8 cellular contexts compared by ENCODE assay signal in genomic region chr9:37471942-37472679, GRCh38. TPM values are rescaled to one million over a fixed set of nuclear protein-coding genes. Genes with fewer than 3 reads are reported as not detected.
DNase-seq lines count a peak whose midpoint lies in the region; ATAC-seq and TF ChIP-seq lines count a peak whose summit lies in the region.

No MANE protein-coding gene starts in this region.

- peaks cover 5 to 8% of the 10 kb centered on the region in 2 experiments; a peak in 1 of 4 replicates for H3K9me3 ChIP-seq in HCT116 (ENCODE audit: control insufficient read depth in 1 of 2, insufficient read depth in 1 of 2, low read depth in 1 of 2, low read length in 2 of 2)

- CTCF ChIA-PET in HCT116 (lab: Charles Lee): no interaction called here

- H3K79me2 ChIP-seq in HCT116 (ENCODE audit: insufficient read depth, low read length): peaks cover 13% of the 10 kb centered on the region

- TSS peak; percentile 29 for BruUV-seq in HCT116 (replicated peaks; lab: Mats Ljungman, UMichigan)

- no peak for TF ChIP-seq POLR2A in HCT116 (IDR thresholded peaks at IDR 0.05; ENCODE audit: borderline replicate concordance, extremely low read depth, insufficient read depth, insufficient read length)

- no peaks in the 10 kb centered on the region for H3K9me3 Mint-ChIP-seq in activated naive CD8-positive, alpha-beta T cell treated with anti-CD3 and anti-CD28 coated beads, Interleukin-2, amount 10 ng/mL, durations not matched to agents 7 days and 5 days

- POLR2A ChIA-PET in HCT116 (lab: Charles Lee): interaction anchor here (1.1 kb wide), 1 partner anchor 10 kb away, joined by 3 read pairs; no protein-coding TSS in a partner anchor
- POLR2A ChIA-PET in activated naive CD8-positive, alpha-beta T cell treated with anti-CD3 and anti-CD28 coated beads, Interleukin-2, amount 10 ng/mL, durations not matched to agents 7 days and 5 days (lab: Charles Lee): interaction anchor here (1.5 kb wide), 1 partner anchor 13 kb away, joined by 6 read pairs; the partner anchor contains the start of gene POLR1E

- peak; percentile 97 for DNase-seq in A172 (ENCODE audit: low spot score)
- DNase-seq in HCT116 (ENCODE audit: low read depth, low spot score): peak; percentile 95
- DNase-seq in activated naive CD8-positive, alpha-beta T cell treated with anti-CD3 and anti-CD28 coated beads, Interleukin-2, amount 10 ng/mL, durations not matched to agents 7 days and 5 days: no peak
- DNase-seq in hepatic stellate cell (ENCODE audit: low spot score): peak; percentile 79
- DNase-seq in retina: peak; percentile 16

- H3K36me3 Mint-ChIP-seq in activated naive CD8-positive, alpha-beta T cell treated with anti-CD3 and anti-CD28 coated beads, Interleukin-2, amount 10 ng/mL, durations not matched to agents 7 days and 5 days: no peaks in the 10 kb centered on the region

- RAD21 ChIA-PET in HCT116 (lab: Charles Lee; ENCODE audit: low non-redundant PET in 1 of 2, low total read pairs in 2 of 2, uncharacterized antibody in 2 of 2, unreplicated experiment in 2 of 2): no interaction called here

- no peaks in the 10 kb centered on the region for H3K9me2 ChIP-seq in HCT116 (ENCODE audit: insufficient read depth)

- peak overlapping the region; percentile 81 for H3K4me3 Mint-ChIP-seq in activated naive CD8-positive, alpha-beta T cell treated with anti-CD3 and anti-CD28 coated beads, Interleukin-2, amount 10 ng/mL, durations not matched to agents 7 days and 5 days

- no peaks in the 10 kb centered on the region for H3K27me3 ChIP-seq in HCT116 (ENCODE audit: insufficient read depth, low read length)

- peak; percentile 71 for ATAC-seq in HCT116
- peak; percentile 39 for ATAC-seq in activated naive CD8-positive, alpha-beta T cell treated with anti-CD3 and anti-CD28 coated beads, Interleukin-2, amount 10 ng/mL, durations not matched to agents 7 days and 5 days (ENCODE audit: low read depth)
- no peak for ATAC-seq in GM18502 (IDR thresholded peaks at IDR 0.05; ENCODE audit: poor library complexity, unreplicated experiment)
- ATAC-seq in GM18909 (IDR thresholded peaks at IDR 0.05; ENCODE audit: poor library complexity, unreplicated experiment): no peak
- no peak for ATAC-seq in GM21447 (IDR thresholded peaks at IDR 0.05; ENCODE audit: unreplicated experiment)

- H3K9ac ChIP-seq in HCT116 (ENCODE audit: low read length): peak overlapping the region; percentile 66

- no peak for TF ChIP-seq CTCF in HCT116 (IDR thresholded peaks at IDR 0.05 in 2 of 3, conservative IDR thresholded peaks at IDR 0.05 in 1 of 3; ENCODE audit: borderline replicate concordance in 1 of 3, insufficient read depth in 1 of 3, low read depth in 2 of 3, low read length in 2 of 3)

- H2AFZ ChIP-seq in HCT116 (ENCODE audit: low read depth, low read length, poor library complexity, severe bottlenecking): no peak overlapping the region

- H3K27ac Mint-ChIP-seq in activated naive CD8-positive, alpha-beta T cell treated with anti-CD3 and anti-CD28 coated beads, Interleukin-2, amount 10 ng/mL, durations not matched to agents 7 days and 5 days: peak overlapping the region; percentile 81

- peak overlapping the region; percentile 31 to 40 for H3K4me3 ChIP-seq in HCT116 (replicated peaks in 1 of 2; ENCODE audit: low read depth in 1 of 2, low read length in 2 of 2)

- peaks cover 10% of the 10 kb centered on the region for H3K27me3 Mint-ChIP-seq in activated naive CD8-positive, alpha-beta T cell treated with anti-CD3 and anti-CD28 coated beads, Interleukin-2, amount 10 ng/mL, durations not matched to agents 7 days and 5 days

- H3K36me3 ChIP-seq in HCT116 (ENCODE audit: control insufficient read depth in 1 of 2, insufficient read depth in 2 of 2, low read length in 2 of 2): no peaks in the 10 kb centered on the region

- peaks cover 13% of the 10 kb centered on the region for H3K4me1 Mint-ChIP-seq in activated naive CD8-positive, alpha-beta T cell treated with anti-CD3 and anti-CD28 coated beads, Interleukin-2, amount 10 ng/mL, durations not matched to agents 7 days and 5 days

- H3K27ac ChIP-seq in HCT116 (ENCODE audit: low read depth, low read length): peak overlapping the region; percentile 97

- H4K20me1 ChIP-seq in HCT116 (ENCODE audit: insufficient read depth): no peaks in the 10 kb centered on the region

- intact Hi-C loops in HCT116 (cut with micrococcal nuclease): no loop called here

- H3K4me2 ChIP-seq in HCT116 (ENCODE audit: low read length): peak overlapping the region; percentile 70

- no peak for TF ChIP-seq RAD21 in HCT116 (IDR thresholded peaks at IDR 0.05; ENCODE audit: low read depth)

- peaks cover 32 to 66% of the 10 kb centered on the region in 2 experiments for H3K4me1 ChIP-seq in HCT116 (ENCODE audit: control insufficient read depth in 1 of 2, insufficient read depth in 2 of 2, low read length in 2 of 2)

TF ChIP-seq in HCT116, 20 proteins besides CTCF, POLR2A, EP300 and RAD21:
- peak; percentile 59; the same call in 1 of the 2 replicates for TF ChIP-seq POLR2AphosphoS5 (IDR thresholded peaks at IDR 0.05; ENCODE audit: low read depth, low read length)
- TF ChIP-seq SP1 (IDR thresholded peaks at IDR 0.05; ENCODE audit: low read depth): no peak
- TF ChIP-seq ELF1 (IDR thresholded peaks at IDR 0.05; ENCODE audit: borderline replicate concordance, low read depth): no peak
- TF ChIP-seq TCF7L2 (IDR thresholded peaks at IDR 0.05; ENCODE audit: borderline replicate concordance, extremely low read depth, insufficient read depth, insufficient read length): peak; percentile 78
- TF ChIP-seq CEBPB (IDR thresholded peaks at IDR 0.05; ENCODE audit: low read depth): no peak
- TF ChIP-seq ZBTB33 (IDR thresholded peaks at IDR 0.05; ENCODE audit: extremely low read depth, insufficient replicate concordance, low read length): peak; percentile 22
- TF ChIP-seq EGR1 (IDR thresholded peaks at IDR 0.05; ENCODE audit: low read depth): no peak

RNA-seq across cellular contexts. Expression of gene ZBTB5, which starts 6.9 kb away (rescaled TPM):
- 8.9 and 9.7 TPM in 2 replicates for total RNA-seq in A172 (2014; rRNA removed; shearing (Covaris generic))
- 22.3 TPM for total RNA-seq in HCT116 (2021; ENCODE audit: unreplicated experiment)
- 13.1 and 15.3 TPM in 2 replicates for polyA plus RNA-seq in HCT116 (2012)
- 10 to 100 TPM; 12.5 to 13.3 TPM for total RNA-seq in activated naive CD8-positive, alpha-beta T cell treated with anti-CD3 and anti-CD28 coated beads, Interleukin-2, amount 10 ng/mL, durations not matched to agents 7 days and 5 days

RNA-seq across cellular contexts. Expression of gene POLR1E, which starts 13.6 kb away (rescaled TPM):
- total RNA-seq in A172 (2014; rRNA removed; shearing (Covaris generic)): 40.3 and 43.8 TPM in 2 replicates
- total RNA-seq in HCT116 (2021; ENCODE audit: unreplicated experiment): 60.9 TPM
- 35.7 and 48.7 TPM in 2 replicates for polyA plus RNA-seq in HCT116 (2012)
- total RNA-seq in activated naive CD8-positive, alpha-beta T cell treated with anti-CD3 and anti-CD28 coated beads, Interleukin-2, amount 10 ng/mL, durations not matched to agents 7 days and 5 days: 10 to 100 TPM; 33.0 to 36.5 TPM

RNA-seq across cellular contexts. Expression of gene GRHPR, which starts 49.6 kb away (rescaled TPM):
- 127 and 165 TPM in 2 replicates for total RNA-seq in A172 (2014; rRNA removed; shearing (Covaris generic))
- total RNA-seq in HCT116 (2021; ENCODE audit: unreplicated experiment): 106 TPM
- polyA plus RNA-seq in HCT116 (2012): 136 and 147 TPM in 2 replicates
- 10 to 100 TPM; 63.1 to 67.9 TPM for total RNA-seq in activated naive CD8-positive, alpha-beta T cell treated with anti-CD3 and anti-CD28 coated beads, Interleukin-2, amount 10 ng/mL, durations not matched to agents 7 days and 5 days

Comparison
In these comparisons a context has a peak if more than half of its experiments do, and no peak if none do; other contexts are left out.
1. ATAC-seq: peak in HCT116 (single experiment) and activated naive CD8-positive, alpha-beta T cell treated with anti-CD3 and anti-CD28 coated beads, Interleukin-2, amount 10 ng/mL, durations not matched to agents 7 days and 5 days (single experiment); none in GM18502 (single experiment), GM18909 (single experiment) and GM21447 (single experiment).